ENCODE assay signal across 1 cellular context in the genomic region with DNA sequence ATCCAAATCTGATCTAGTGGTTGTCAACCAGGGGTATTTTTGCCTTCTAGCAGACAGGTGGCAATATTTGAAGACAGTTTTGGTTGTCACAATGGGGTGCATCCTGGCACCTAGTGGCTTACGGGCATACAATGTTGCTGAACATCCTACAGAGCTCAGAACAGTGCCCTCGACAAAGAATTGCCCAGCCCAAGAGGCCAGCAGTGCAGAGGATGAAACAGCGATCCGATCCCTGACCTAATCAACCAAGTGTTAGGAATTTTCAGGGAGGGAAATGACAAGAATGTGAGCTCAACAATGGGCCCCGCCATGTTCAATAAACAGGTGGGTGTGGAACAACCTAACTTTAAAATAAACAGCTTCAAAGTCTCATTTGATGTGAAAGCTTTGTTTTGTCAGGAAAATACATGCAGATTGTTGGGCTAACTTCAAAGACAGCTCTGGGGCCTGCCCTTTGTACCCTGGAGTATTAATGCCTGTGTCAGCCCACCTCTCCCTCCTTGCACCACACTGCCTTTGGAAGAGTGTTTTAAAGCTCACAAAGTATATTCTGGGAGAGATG.
TF ChIP-seq lines count a peak whose summit lies in the region.

No MANE protein-coding gene starts in this region.

TF ChIP-seq in HCT116, 20 proteins besides CTCF, POLR2A, EP300 and RAD21:
- TF ChIP-seq EGR1 (IDR thresholded peaks at IDR 0.05; ENCODE audit: low read depth) = no peak
- TF ChIP-seq ZFX (IDR thresholded peaks at IDR 0.05) = no peak
- no peak for TF ChIP-seq SP1 (IDR thresholded peaks at IDR 0.05; ENCODE audit: low read depth)
- no peak for TF ChIP-seq SIN3A (IDR thresholded peaks at IDR 0.05; ENCODE audit: low read depth)
- no peak for TF ChIP-seq EZH2phosphoT487 (IDR thresholded peaks at IDR 0.05; ENCODE audit: borderline replicate concordance)
- TF ChIP-seq, protein P1, sequence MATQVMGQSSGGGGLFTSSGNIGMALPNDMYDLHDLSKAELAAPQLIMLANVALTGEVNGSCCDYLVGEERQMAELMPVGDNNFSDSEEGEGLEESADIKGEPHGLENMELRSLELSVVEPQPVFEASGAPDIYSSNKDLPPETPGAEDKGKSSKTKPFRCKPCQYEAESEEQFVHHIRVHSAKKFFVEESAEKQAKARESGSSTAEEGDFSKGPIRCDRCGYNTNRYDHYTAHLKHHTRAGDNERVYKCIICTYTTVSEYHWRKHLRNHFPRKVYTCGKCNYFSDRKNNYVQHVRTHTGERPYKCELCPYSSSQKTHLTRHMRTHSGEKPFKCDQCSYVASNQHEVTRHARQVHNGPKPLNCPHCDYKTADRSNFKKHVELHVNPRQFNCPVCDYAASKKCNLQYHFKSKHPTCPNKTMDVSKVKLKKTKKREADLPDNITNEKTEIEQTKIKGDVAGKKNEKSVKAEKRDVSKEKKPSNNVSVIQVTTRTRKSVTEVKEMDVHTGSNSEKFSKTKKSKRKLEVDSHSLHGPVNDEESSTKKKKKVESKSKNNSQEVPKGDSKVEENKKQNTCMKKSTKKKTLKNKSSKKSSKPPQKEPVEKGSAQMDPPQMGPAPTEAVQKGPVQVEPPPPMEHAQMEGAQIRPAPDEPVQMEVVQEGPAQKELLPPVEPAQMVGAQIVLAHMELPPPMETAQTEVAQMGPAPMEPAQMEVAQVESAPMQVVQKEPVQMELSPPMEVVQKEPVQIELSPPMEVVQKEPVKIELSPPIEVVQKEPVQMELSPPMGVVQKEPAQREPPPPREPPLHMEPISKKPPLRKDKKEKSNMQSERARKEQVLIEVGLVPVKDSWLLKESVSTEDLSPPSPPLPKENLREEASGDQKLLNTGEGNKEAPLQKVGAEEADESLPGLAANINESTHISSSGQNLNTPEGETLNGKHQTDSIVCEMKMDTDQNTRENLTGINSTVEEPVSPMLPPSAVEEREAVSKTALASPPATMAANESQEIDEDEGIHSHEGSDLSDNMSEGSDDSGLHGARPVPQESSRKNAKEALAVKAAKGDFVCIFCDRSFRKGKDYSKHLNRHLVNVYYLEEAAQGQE (IDR thresholded peaks at IDR 0.05; ENCODE audit: low read depth) = no peak
- no peak for TF ChIP-seq ELF1 (IDR thresholded peaks at IDR 0.05; ENCODE audit: borderline replicate concordance, low read depth)
- no peak for TF ChIP-seq ZNF274 (IDR thresholded peaks at IDR 0.05; ENCODE audit: low read depth, low read length)
